ENCODE assay signal across 9 cellular contexts in genomic region chr14:63891148-63891964, GRCh38. TPM values are rescaled to one million over a fixed set of nuclear protein-coding genes. Genes with fewer than 3 reads are reported as not detected.
DNase-seq lines count a peak whose midpoint lies in the region; ATAC-seq and TF ChIP-seq lines count a peak whose summit lies in the region.
"Had no signal": no experiment of that assay in that cellular context is flagged by ENCODE, and none has a peak within 500 bp of the region (broad histone marks: within the 10 kb centered on the region; RNA-seq: fewer than 3 reads in every experiment).

No MANE protein-coding gene starts in this region.

- no peak for ATAC-seq in stimulated activated effector memory CD8-positive, alpha-beta T cell treated with anti-CD3 and anti-CD28 coated beads, Interleukin-12 subunit alpha, Interleukin-12 subunit beta, amount 100 ng/mL, for 72 hours

- intact Hi-C loops in ascending aorta (cut with DNase I) = loop anchor here (10.0 kb wide), 1 partner anchor 223 kb away; no protein-coding TSS in a partner anchor

- H3K36me3 Mint-ChIP-seq in stimulated activated effector memory CD8-positive, alpha-beta T cell treated with anti-CD3 and anti-CD28 coated beads, Interleukin-12 subunit alpha, Interleukin-12 subunit beta, amount 100 ng/mL, for 72 hours = no peaks in the 10 kb centered on the region

- no peaks in the 10 kb centered on the region for H3K27me3 ChIP-seq in HUES6 (ENCODE audit: control insufficient read depth, insufficient read depth, low read length)
- no peaks in the 10 kb centered on the region for H3K27me3 ChIP-seq in ascending aorta
- no peaks in the 10 kb centered on the region for H3K27me3 ChIP-seq in iPS-20b (ENCODE audit: insufficient read depth, low read length)

- H3K9me3 ChIP-seq in HUES6 (ENCODE audit: control insufficient read depth, insufficient read depth, low read depth, low read length) = no peaks in the 10 kb centered on the region
- no peaks in the 10 kb centered on the region for H3K9me3 ChIP-seq in ascending aorta
- H3K9me3 ChIP-seq in iPS-20b (ENCODE audit: insufficient read depth, low read depth, low read length) = no peaks in the 10 kb centered on the region

- H3K27ac Mint-ChIP-seq in stimulated activated effector memory CD8-positive, alpha-beta T cell treated with anti-CD3 and anti-CD28 coated beads, Interleukin-12 subunit alpha, Interleukin-12 subunit beta, amount 100 ng/mL, for 72 hours = peak overlapping the region; percentile 51

- H3K36me3 ChIP-seq in HUES6 (ENCODE audit: control insufficient read depth, insufficient read depth, low read length) (no peaks in the 10 kb centered on the region), ascending aorta (no peaks in the 10 kb centered on the region), iPS-20b (ENCODE audit: insufficient read depth, low read depth, low read length) (no peaks in the 10 kb centered on the region)

- H3K9ac ChIP-seq in HUES6 (ENCODE audit: low read length) = peak overlapping the region; percentile 54
- H3K9ac ChIP-seq in iPS-20b (ENCODE audit: low read depth, low read length) = peak overlapping the region; percentile 78; the same call in 1 of the 2 replicates

- H3K4me3 ChIP-seq in HUES6 (ENCODE audit: low read depth, low read length) = peak overlapping the region; percentile 40
- H3K4me3 ChIP-seq in ascending aorta = peak overlapping the region in 1 of 2 donors; percentile 35
- peak overlapping the region; percentile 56 for H3K4me3 ChIP-seq in iPS-20b (ENCODE audit: low read length)

- H3K4me3 Mint-ChIP-seq in stimulated activated effector memory CD8-positive, alpha-beta T cell treated with anti-CD3 and anti-CD28 coated beads, Interleukin-12 subunit alpha, Interleukin-12 subunit beta, amount 100 ng/mL, for 72 hours = no peak overlapping the region
- H3K4me3 Mint-ChIP-seq: neural crest cell had no signal

- H3K4me1 ChIP-seq in HUES6 (ENCODE audit: control insufficient read depth, insufficient read depth, low read length) (peaks cover 42% of the 10 kb centered on the region), ascending aorta (peaks cover 4 to 57% of the 10 kb centered on the region in 2 donors), iPS-20b (ENCODE audit: insufficient read depth, low read length) (peaks cover 31% of the 10 kb centered on the region)

- H3K4me1 Mint-ChIP-seq in stimulated activated effector memory CD8-positive, alpha-beta T cell treated with anti-CD3 and anti-CD28 coated beads, Interleukin-12 subunit alpha, Interleukin-12 subunit beta, amount 100 ng/mL, for 72 hours = peaks cover 36% of the 10 kb centered on the region

- no peak for TF ChIP-seq CTCF in ascending aorta (IDR thresholded peaks at IDR 0.05)

- DNase-seq in ascending aorta (ENCODE audit: low spot score in 2 of 2) = no peak
- no peak for DNase-seq in stimulated activated effector memory CD8-positive, alpha-beta T cell treated with anti-CD3 and anti-CD28 coated beads, Interleukin-12 subunit alpha, Interleukin-12 subunit beta, amount 100 ng/mL, for 72 hours (ENCODE audit: low spot score in 2 of 2)
- DNase-seq in GM03348 (ENCODE audit: low spot score) = no peak
- DNase-seq in H4 (ENCODE audit: low spot score) = no peak
- DNase-seq in germinal center (ENCODE audit: low spot score) = no peak
- DNase-seq: effector memory CD4-positive, alpha-beta T cell had no signal

- H3K9me3 Mint-ChIP-seq in stimulated activated effector memory CD8-positive, alpha-beta T cell treated with anti-CD3 and anti-CD28 coated beads, Interleukin-12 subunit alpha, Interleukin-12 subunit beta, amount 100 ng/mL, for 72 hours = no peaks in the 10 kb centered on the region
- H3K9me3 Mint-ChIP-seq: neural crest cell had no signal

- H3K27ac ChIP-seq in HUES6 (ENCODE audit: low read depth, low read length) = peak overlapping the region; percentile 92
- peak overlapping the region; percentile 80 to 84 for H3K27ac ChIP-seq in ascending aorta
- peak overlapping the region; percentile 40 for H3K27ac ChIP-seq in iPS-20b (ENCODE audit: low read length)

RNA-seq across cellular contexts. Expression of gene SYNE2, which starts 38.6 kb away (rescaled TPM):
- 518 TPM for total RNA-seq in ascending aorta
- 6.1 and 10.3 TPM in 2 replicates for total RNA-seq in H4 (2014; rRNA removed; shearing (Covaris generic))

Comparison
In these comparisons a context has a peak if more than half of its experiments do, and no peak if none do; other contexts are left out.
1. H3K27ac ChIP-seq: peak in every context shown above with its lines; median percentile 92 in HUES6; 82 in ascending aorta; 40 in iPS-20b.
2. RNA of gene SYNE2, which starts 38.6 kb away (total RNA-seq): 518 TPM in ascending aorta (single experiment); 6.1 to 10.3 TPM in H4; every median in the first group is over 10 times any median in the second.